1 cellular context compared by ENCODE assay signal in genomic region chr14:50091240-50091914, GRCh38.
TF ChIP-seq lines count a peak whose summit lies in the region.

No MANE protein-coding gene starts in this region.

TF ChIP-seq in HepG2, 621 proteins besides CTCF, POLR2A, EP300 and RAD21:
- TF ChIP-seq ZNF510 (CRISPR knock-in tag; IDR thresholded peaks at IDR 0.05; ENCODE audit: low read depth) (no peak), ESRRA (CRISPR knock-in tag; IDR thresholded peaks at IDR 0.05; ENCODE audit: low read depth) (no peak), ZFP62 (CRISPR knock-in tag; IDR thresholded peaks at IDR 0.05) (no peak), MXD1 (CRISPR knock-in tag; IDR thresholded peaks at IDR 0.05) (no peak), PRDM10 (CRISPR knock-in tag; IDR thresholded peaks at IDR 0.05; ENCODE audit: low read depth) (no peak), ZNF660 (CRISPR knock-in tag; IDR thresholded peaks at IDR 0.05; ENCODE audit: borderline replicate concordance, low read depth) (no peak), GTF2F1 (IDR thresholded peaks at IDR 0.05; ENCODE audit: low read length) (no peak), SRSF4 (IDR thresholded peaks at IDR 0.05; ENCODE audit: low read depth, low read length, poor library complexity, severe bottlenecking) (no peak), ZNF264 (CRISPR knock-in tag; IDR thresholded peaks at IDR 0.05) (no peak), ZNF563 (CRISPR knock-in tag; IDR thresholded peaks at IDR 0.05) (no peak), XRCC5 (optimal IDR thresholded peaks at IDR 0.05; ENCODE audit: low read length) (no peak)
TF ChIP-seq in HepG2: peak in this region for 0.
